8 cellular contexts compared by ENCODE assay signal in the genomic region with DNA sequence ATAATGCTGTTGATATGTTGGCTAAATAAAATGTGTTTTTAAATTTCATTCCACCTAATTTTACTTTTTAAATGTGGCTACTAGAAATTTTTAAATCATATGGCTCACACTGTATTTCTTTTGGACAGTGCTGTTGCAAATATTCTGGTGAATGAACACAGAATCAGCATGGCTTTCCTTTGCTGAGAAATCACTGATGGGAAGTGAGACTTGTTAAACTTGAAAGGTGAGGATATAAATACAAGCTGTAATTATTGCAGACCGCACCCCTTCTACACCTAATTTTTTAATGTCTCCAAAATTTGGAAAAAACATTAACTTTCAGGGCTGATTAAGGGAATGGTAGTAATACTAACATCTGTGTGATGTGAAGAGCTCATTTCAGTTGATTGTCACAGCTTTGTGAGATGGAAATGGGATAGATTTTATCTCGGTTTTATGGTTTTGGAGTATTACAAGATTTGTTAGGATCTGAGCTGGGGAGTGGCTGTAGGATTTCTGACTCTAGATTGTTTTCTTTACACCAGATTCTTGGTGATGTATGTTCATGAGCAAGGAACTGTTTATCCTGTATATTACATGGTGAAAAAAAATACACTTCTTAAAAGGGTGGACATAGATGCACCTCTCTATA. TPM values are rescaled to one million over a fixed set of nuclear protein-coding genes. Genes with fewer than 3 reads are reported as not detected.
DNase-seq lines count a peak whose midpoint lies in the region; ATAC-seq, FAIRE-seq and TF ChIP-seq lines count a peak whose summit lies in the region.

No MANE protein-coding gene starts in this region.

- H3K27ac Mint-ChIP-seq in endodermal cell = peak overlapping the region; percentile 67

- no peak for ATAC-seq in GM18858 (IDR thresholded peaks at IDR 0.05; ENCODE audit: unreplicated experiment)

- peak overlapping the region; percentile 80 for H3K4me2 ChIP-seq in parathyroid adenoma (ENCODE audit: low read length)

- H3K36me3 Mint-ChIP-seq in endodermal cell (ENCODE audit: low read depth) = peaks cover 35% of the 10 kb centered on the region

- peak overlapping the region; percentile 83 for H3K9ac ChIP-seq in endodermal cell (ENCODE audit: extremely low read depth, low read length, poor library complexity, severe bottlenecking)
- no peak overlapping the region for H3K9ac ChIP-seq in parathyroid adenoma

- peaks cover 15% of the 10 kb centered on the region for H3K9me3 Mint-ChIP-seq in endodermal cell

- no peak overlapping the region for H3K4me3 Mint-ChIP-seq in endodermal cell

- peak; percentile 57 for FAIRE-seq in G401.6 (lab: Jason Lieb, UNC)

- H3K36me3 ChIP-seq in endodermal cell (ENCODE audit: control insufficient read depth, insufficient read depth, low read length) = peaks cover 39% of the 10 kb centered on the region
- no peaks in the 10 kb centered on the region for H3K36me3 ChIP-seq in parathyroid adenoma (ENCODE audit: control insufficient read depth, insufficient read depth, low read length)

- 83 to 89% methylated on average over 1 of the region's 2 CpGs for WGBS in endodermal cell (ENCODE audit: insufficient coverage in 1 of 2, insufficient read length in 1 of 2), 2 experiments

- no peak overlapping the region for H2AFZ ChIP-seq in parathyroid adenoma

- peaks cover 8% of the 10 kb centered on the region for H3K4me1 ChIP-seq in endodermal cell (ENCODE audit: control insufficient read depth, insufficient read depth, low read length)
- peaks cover 8% of the 10 kb centered on the region for H3K4me1 ChIP-seq in parathyroid adenoma

- H3K4me3 ChIP-seq in endodermal cell (ENCODE audit: low read length) (peak overlapping the region; percentile 97), parathyroid adenoma (ENCODE audit: low read depth, low read length) (peak overlapping the region; percentile 95)

- TF ChIP-seq CTCF in endodermal cell (conservative IDR thresholded peaks at IDR 0.05) (no peak), parathyroid adenoma (IDR thresholded peaks at IDR 0.05) (no peak)

- H3K4me1 Mint-ChIP-seq in endodermal cell = peaks cover 18% of the 10 kb centered on the region

- H3K27me3 Mint-ChIP-seq in endodermal cell (ENCODE audit: insufficient read depth) = no peaks in the 10 kb centered on the region

- H3K27ac ChIP-seq in endodermal cell (ENCODE audit: low read depth, low read length) (no peak overlapping the region), parathyroid adenoma (no peak overlapping the region)

- H3K79me2 ChIP-seq in parathyroid adenoma = peaks cover 20% of the 10 kb centered on the region

- DNase-seq in NCI-H69 (lab: John Stamatoyannopoulos, UW) (peak; percentile 40), endodermal cell (no peak), anterior cingulate cortex (lab: John Stamatoyannopoulos, UW) (no peak), NCI-H510A treated with DMSO at 0.1 percent for 48 hours (lab: John Stamatoyannopoulos, UW) (no peak), SW 1271 (lab: John Stamatoyannopoulos, UW) (no peak)

- H3K27me3 ChIP-seq in endodermal cell (ENCODE audit: control insufficient read depth, insufficient read depth, low read length, poor library complexity, severe bottlenecking) (no peaks in the 10 kb centered on the region), parathyroid adenoma (ENCODE audit: control insufficient read depth, insufficient read depth, low read length) (no peaks in the 10 kb centered on the region)

- H3K9me3 ChIP-seq in endodermal cell (ENCODE audit: control insufficient read depth, low read length) (peaks cover 13% of the 10 kb centered on the region), parathyroid adenoma (ENCODE audit: control insufficient read depth, low read length) (no peaks in the 10 kb centered on the region)

RNA-seq across cellular contexts. Expression of gene MIOS, which starts 1.3 kb away (rescaled TPM):
- total RNA-seq in endodermal cell = 10 to 100 TPM; 53.3 to 55.8 TPM
- polyA plus RNA-seq in endodermal cell (2013, experiment 1 of 2) = 30.4 TPM
- 31.4 TPM for polyA plus RNA-seq in endodermal cell (2013, experiment 2 of 2)

RNA-seq across cellular contexts. Expression of gene COL28A1, which starts 32.3 kb away (rescaled TPM):
- 1 to 10 TPM in 1 of 2 donors, under 1 TPM in 1; 0.44 to 1.2 TPM for total RNA-seq in endodermal cell
- polyA plus RNA-seq in endodermal cell (2013, experiment 1 of 2) = 0.46 TPM
- polyA plus RNA-seq in endodermal cell (2013, experiment 2 of 2) = 0.37 TPM
